In the genomic region with DNA sequence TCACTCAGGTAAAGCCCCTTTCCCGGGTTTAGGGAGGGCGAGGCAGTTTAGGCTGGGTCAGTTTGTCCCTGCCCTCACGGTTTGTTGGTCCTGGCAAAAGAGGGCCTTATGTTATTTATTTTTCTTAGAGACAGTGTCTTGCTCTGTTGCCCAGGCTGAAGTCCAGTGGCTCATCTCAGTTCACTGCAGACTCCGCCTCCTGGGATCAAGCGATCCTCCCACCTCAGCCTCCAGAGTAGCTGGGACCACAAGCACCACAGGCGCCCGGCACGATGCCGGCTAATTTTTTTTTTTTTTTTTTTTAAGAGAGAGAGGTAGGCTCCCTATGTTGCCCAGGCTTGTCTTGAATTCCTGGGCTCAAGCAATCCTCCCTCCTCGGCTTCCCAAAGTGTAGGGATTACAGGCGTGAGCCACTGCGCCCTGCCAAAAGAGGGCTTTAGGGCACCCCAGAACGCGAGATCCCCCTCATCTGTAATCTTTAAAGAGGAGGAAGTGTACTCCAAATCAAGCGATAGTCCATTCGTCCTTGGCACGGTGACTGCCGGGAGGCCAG, we compare ENCODE assay signal across 8 cellular contexts. TPM values are rescaled to one million over a fixed set of nuclear protein-coding genes. Genes with fewer than 3 reads are reported as not detected.
DNase-seq lines count a peak whose midpoint lies in the region; ATAC-seq lines count a peak whose summit lies in the region.

No MANE protein-coding gene starts in this region.

- intact Hi-C loops in left ventricle myocardium superior (cut with micrococcal nuclease), result no loop called here

- peaks cover 15 to 28% (median 17%) of the 10 kb centered on the region in 3 donors for H3K36me3 ChIP-seq in skeletal muscle tissue (ENCODE audit: control insufficient read depth in 3 of 3, insufficient read depth in 3 of 3, low read length in 3 of 3)

- peak overlapping the region; percentile 96 for H3K4me3 Mint-ChIP-seq in activated T-helper 17 cell treated with anti-CD3 and anti-CD28 coated beads, Interleukin-2, amount 50 U/mL, for 72 hours

- peak overlapping the region; percentile 85 to 99 (median 96) for H3K4me3 ChIP-seq in skeletal muscle tissue (ENCODE audit: low read length in 3 of 3)

- peak overlapping the region; percentile 96 for H3K27ac Mint-ChIP-seq in activated T-helper 17 cell treated with anti-CD3 and anti-CD28 coated beads, Interleukin-2, amount 50 U/mL, for 72 hours

- no peaks in the 10 kb centered on the region for H3K9me3 Mint-ChIP-seq in activated T-helper 17 cell treated with anti-CD3 and anti-CD28 coated beads, Interleukin-2, amount 50 U/mL, for 72 hours

- H3K27ac ChIP-seq in skeletal muscle tissue (ENCODE audit: low read depth, low read length), result peak overlapping the region; percentile 80

- H3K36me3 Mint-ChIP-seq in activated T-helper 17 cell treated with anti-CD3 and anti-CD28 coated beads, Interleukin-2, amount 50 U/mL, for 72 hours (ENCODE audit: low read depth), result peaks cover 38% of the 10 kb centered on the region

- no peaks in the 10 kb centered on the region for H3K4me1 Mint-ChIP-seq in activated T-helper 17 cell treated with anti-CD3 and anti-CD28 coated beads, Interleukin-2, amount 50 U/mL, for 72 hours

- peak; percentile 21 for DNase-seq in CMK (ENCODE audit: low read depth)
- no peak for DNase-seq in left ventricle myocardium superior
- DNase-seq in NCI-H128 (lab: John Stamatoyannopoulos, UW; ENCODE audit: unreplicated experiment), result no peak
- no peak for DNase-seq in occipital lobe (lab: John Stamatoyannopoulos, UW)
- no peak for DNase-seq in NCI-H2107 (lab: John Stamatoyannopoulos, UW)

- H3K4me1 ChIP-seq in skeletal muscle tissue (ENCODE audit: control insufficient read depth in 3 of 3, insufficient read depth in 3 of 3, low read length in 3 of 3), result peaks cover 8 to 13% (median 13%) of the 10 kb centered on the region in 3 donors

- no peaks in the 10 kb centered on the region for H3K9me3 ChIP-seq in skeletal muscle tissue (ENCODE audit: control insufficient read depth in 3 of 3, low read length in 3 of 3)

- peaks cover 4% of the 10 kb centered on the region for H3K27me3 Mint-ChIP-seq in activated T-helper 17 cell treated with anti-CD3 and anti-CD28 coated beads, Interleukin-2, amount 50 U/mL, for 72 hours

- no peaks in the 10 kb centered on the region for H3K27me3 ChIP-seq in skeletal muscle tissue (ENCODE audit: control insufficient read depth in 3 of 3, insufficient read depth in 3 of 3, low read length in 3 of 3)

- peak overlapping the region; percentile 84 to 98 (median 96) for H3K9ac ChIP-seq in skeletal muscle tissue (ENCODE audit: low read depth in 1 of 3, low read length in 3 of 3)

- peak; percentile 3 for ATAC-seq in HG02840 (IDR thresholded peaks at IDR 0.05; ENCODE audit: low FRiP score, unreplicated experiment)
- ATAC-seq in activated T-helper 17 cell treated with anti-CD3 and anti-CD28 coated beads, Interleukin-2, amount 50 U/mL, for 72 hours (replicated peaks), result no peak
- ATAC-seq in left ventricle myocardium superior, result peak; percentile 20

RNA-seq across cellular contexts. Expression of a gene that starts 0.6 kb away (rescaled TPM):
- total RNA-seq in activated T-helper 17 cell treated with anti-CD3 and anti-CD28 coated beads, Interleukin-2, amount 50 U/mL, for 72 hours, result 10 to 100 TPM; 15.8 to 26.7 TPM
- total RNA-seq in left ventricle myocardium superior (14.7 TPM), skeletal muscle tissue (10.4 TPM), occipital lobe (11.7 TPM)
